ENCODE assay signal across 1 cellular context in genomic region chr2:78351208-78351607, GRCh38.
TF ChIP-seq lines count a peak whose summit lies in the region.

No MANE protein-coding gene starts in this region.

TF ChIP-seq in GM12878, 131 proteins besides CTCF, POLR2A, EP300 and RAD21 (continued from another document):
- TF ChIP-seq CUX1 (IDR thresholded peaks at IDR 0.05; ENCODE audit: insufficient replicate concordance, low read depth, low read length) (no peak), ATF2 (IDR thresholded peaks at IDR 0.05; ENCODE audit: low read length) (no peak), CREB1 (IDR thresholded peaks at IDR 0.05; ENCODE audit: low read depth) (no peak), EGR1 (IDR thresholded peaks at IDR 0.05; ENCODE audit: borderline replicate concordance in 1 of 2, low read depth in 2 of 2, low read length in 2 of 2) (no peak), NR2C1 (IDR thresholded peaks at IDR 0.05) (no peak), RFX5 (IDR thresholded peaks at IDR 0.05; ENCODE audit: low read depth, low read length) (no peak), ZBTB33 (IDR thresholded peaks at IDR 0.05) (no peak)
